In genomic region chr2:200851398-200852248, GRCh38 we compare ENCODE assay signal across 26 cellular contexts. TPM values are rescaled to one million over a fixed set of nuclear protein-coding genes. Genes with fewer than 3 reads are reported as not detected.
DNase-seq lines count a peak whose midpoint lies in the region; ATAC-seq, FAIRE-seq and TF ChIP-seq lines count a peak whose summit lies in the region.
"Had no signal": no experiment of that assay in that cellular context is flagged by ENCODE, and none has a peak within 500 bp of the region (broad histone marks: within the 10 kb centered on the region; RNA-seq: fewer than 3 reads in every experiment).

No MANE protein-coding gene starts in this region.

- no peaks in the 10 kb centered on the region for H3K9me3 ChIP-seq in A549
- H3K9me3 ChIP-seq in CD4-positive, CD25-positive, alpha-beta regulatory T cell (ENCODE audit: control insufficient read depth in 2 of 2, low read length in 2 of 2): no peaks in the 10 kb centered on the region
- H3K9me3 ChIP-seq: MG63, thoracic aorta, vagina had no signal

- TF ChIP-seq EP300 in A549 (IDR thresholded peaks at IDR 0.05): no peak

- H3K27me3 Mint-ChIP-seq in CD4-positive, CD25-positive, alpha-beta regulatory T cell: no peaks in the 10 kb centered on the region
- H3K27me3 Mint-ChIP-seq in WTC11 (ENCODE audit: low read depth): no peaks in the 10 kb centered on the region
- H3K27me3 Mint-ChIP-seq in memory B cell: no peaks in the 10 kb centered on the region
- H3K27me3 Mint-ChIP-seq: stimulated activated memory B cell treated with anti-CD40 and anti-IgM and Interleukin-4, amounts not matched to agents 10 μg/mL and 1 μg/mL and 100 μg/mL, for 72 hours had no signal

- no peak for TF ChIP-seq RAD21 in A549 (conservative IDR thresholded peaks at IDR 0.05 in 1 of 2, IDR thresholded peaks at IDR 0.05 in 1 of 2)

- POLR2A ChIA-PET in A549 (lab: Yijun Ruan, JAX) (no interaction called here), WTC11 (lab: Charles Lee) (interaction anchor here (1.1 kb wide), 1 partner anchor 18 kb away, joined by 3 read pairs; no protein-coding TSS in a partner anchor)

- no peak overlapping the region for H3K27ac ChIP-seq in A549
- H3K27ac ChIP-seq in CD4-positive, CD25-positive, alpha-beta regulatory T cell (ENCODE audit: insufficient read depth, low read length, poor library complexity, severe bottlenecking): no peak overlapping the region
- H3K27ac ChIP-seq: thoracic aorta, vagina had no signal

- H3K36me3 ChIP-seq in CD4-positive, CD25-positive, alpha-beta regulatory T cell (ENCODE audit: control insufficient read depth, insufficient read depth, low read length): peaks cover 61% of the 10 kb centered on the region

- H3K27ac Mint-ChIP-seq in CD4-positive, CD25-positive, alpha-beta regulatory T cell: peak overlapping the region in 2 of 3 donors; percentile 37 to 80
- peak overlapping the region; percentile 47 for H3K27ac Mint-ChIP-seq in WTC11
- peak overlapping the region; percentile 86 for H3K27ac Mint-ChIP-seq in memory B cell
- H3K27ac Mint-ChIP-seq: GM23338; stimulated activated memory B cell treated with anti-CD40 and anti-IgM and Interleukin-4, amounts not matched to agents 10 μg/mL and 1 μg/mL and 100 μg/mL, for 72 hours had no signal

- H3K9me3 Mint-ChIP-seq in CD4-positive, CD25-positive, alpha-beta regulatory T cell: no peaks in the 10 kb centered on the region
- H3K9me3 Mint-ChIP-seq in WTC11 (no peaks in the 10 kb centered on the region), memory B cell (no peaks in the 10 kb centered on the region)
- H3K9me3 Mint-ChIP-seq: GM23338; HFFc6; stimulated activated memory B cell treated with anti-CD40 and anti-IgM and Interleukin-4, amounts not matched to agents 10 μg/mL and 1 μg/mL and 100 μg/mL, for 72 hours had no signal

- peaks cover 4 to 33% (median 14%) of the 10 kb centered on the region in 4 donors for H3K4me1 Mint-ChIP-seq in CD4-positive, CD25-positive, alpha-beta regulatory T cell
- H3K4me1 Mint-ChIP-seq in WTC11: no peaks in the 10 kb centered on the region
- peaks cover 1% of the 10 kb centered on the region for H3K4me1 Mint-ChIP-seq in memory B cell
- H3K4me1 Mint-ChIP-seq: GM23338; stimulated activated memory B cell treated with anti-CD40 and anti-IgM and Interleukin-4, amounts not matched to agents 10 μg/mL and 1 μg/mL and 100 μg/mL, for 72 hours had no signal

- DNase-seq in A549 (ENCODE audit: low read depth in 1 of 2, low spot score in 1 of 2) (no peak), WTC11 (ENCODE audit: low spot score) (no peak), memory B cell (ENCODE audit: low spot score in 2 of 2) (no peak), AG20443 (ENCODE audit: low spot score) (no peak), SIG-M5 (lab: John Stamatoyannopoulos, UW) (no peak), NCI-H128 (lab: John Stamatoyannopoulos, UW; ENCODE audit: unreplicated experiment) (no peak)
- DNase-seq in CD4-positive, CD25-positive, alpha-beta regulatory T cell: no peak
- DNase-seq: activated CD4-positive, alpha-beta T cell treated with anti-CD3 and anti-CD28 coated beads for 1 hour; activated CD8-positive, alpha-beta memory T cell treated with anti-CD3 and anti-CD28 coated beads for 24 hours; activated gamma-delta T cell treated with Interleukin-2 at 50 U/mL for 16 hours; activated T-cell treated with anti-CD3 and anti-CD28 coated beads, Interleukin-2, amount 50 U/mL, for 1 hour; amygdala; cortex of kidney; DMS79; HFFc6; kidney glomerular epithelial cell; MG63; NCI-H1417 treated with DMSO at 0.1 percent for 48 hours; NCI-H510A; PC-3; SHP77 treated with DMSO at 0.1 percent for 48 hours had no signal

- TF ChIP-seq CTCF in A549 (IDR thresholded peaks at IDR 0.05) (no peak), WTC11 (IDR thresholded peaks at IDR 0.05) (no peak)

- ATAC-seq in A549 (no peak), WTC11 (no peak), memory B cell (ENCODE audit: low read depth) (peak; percentile 8)
- no peak for ATAC-seq in CD4-positive, CD25-positive, alpha-beta regulatory T cell (ENCODE audit: low read depth in 2 of 2)
- ATAC-seq: GM23338; PC-3; stimulated activated memory B cell treated with anti-CD40 and anti-IgM and Interleukin-4, amounts not matched to agents 10 μg/mL and 1 μg/mL and 100 μg/mL, for 72 hours had no signal

- CTCF ChIA-PET in A549 (lab: Yijun Ruan, JAX) (no interaction called here), WTC11 (lab: Charles Lee) (no interaction called here)

- H3K4me1 ChIP-seq in A549: no peaks in the 10 kb centered on the region
- peaks cover 5% of the 10 kb centered on the region for H3K4me1 ChIP-seq in CD4-positive, CD25-positive, alpha-beta regulatory T cell (ENCODE audit: control insufficient read depth, insufficient read depth, low read length, poor library complexity, severe bottlenecking)
- H3K4me1 ChIP-seq: vagina had no signal

- peak overlapping the region in 1 of 4 donors; percentile 72 for H3K4me3 Mint-ChIP-seq in CD4-positive, CD25-positive, alpha-beta regulatory T cell
- H3K4me3 Mint-ChIP-seq in WTC11 (no peak overlapping the region), memory B cell (no peak overlapping the region)
- H3K4me3 Mint-ChIP-seq: GM23338; HFFc6; stimulated activated memory B cell treated with anti-CD40 and anti-IgM and Interleukin-4, amounts not matched to agents 10 μg/mL and 1 μg/mL and 100 μg/mL, for 72 hours had no signal

- TF ChIP-seq POLR2A in A549 (IDR thresholded peaks at IDR 0.05; ENCODE audit: low read length): no peak

- whole genome bisulfite sequencing in A549 (ENCODE audit: missing lambda C conversion rate): 93% methylated on average over 6 of the region's 6 CpGs

- H3K36me3 Mint-ChIP-seq in CD4-positive, CD25-positive, alpha-beta regulatory T cell: peaks cover 39% of the 10 kb centered on the region
- H3K36me3 Mint-ChIP-seq in WTC11 (peaks cover 47% of the 10 kb centered on the region), memory B cell (peaks cover 21% of the 10 kb centered on the region)

- no peaks in the 10 kb centered on the region for H3K27me3 ChIP-seq in CD4-positive, CD25-positive, alpha-beta regulatory T cell (ENCODE audit: control insufficient read depth, insufficient read depth, low read length)
- H3K27me3 ChIP-seq: MG63, vagina had no signal

- FAIRE-seq in A549 (lab: Jason Lieb, UNC): no peak
- FAIRE-seq: bronchial epithelial cell had no signal

- H3K4me2 ChIP-seq in A549: no peak overlapping the region
- H3K4me2 ChIP-seq: GM23338 had no signal

- H3K4me3 ChIP-seq in A549: no peak overlapping the region
- no peak overlapping the region for H3K4me3 ChIP-seq in CD4-positive, CD25-positive, alpha-beta regulatory T cell (ENCODE audit: low read depth, low read length)
- H3K4me3 ChIP-seq: GM23338, MG63, thoracic aorta, vagina had no signal

TF ChIP-seq in A549, 52 proteins besides CTCF, POLR2A, EP300 and RAD21:
- TF ChIP-seq HOXA7 (CRISPR knock-in tag; IDR thresholded peaks at IDR 0.05) (peak; percentile 46; the same call in 1 of the 2 replicates), POLR2AphosphoS2 (conservative IDR thresholded peaks at IDR 0.05; ENCODE audit: low read length) (peak; percentile 78; the same call in 1 of the 2 replicates), RNF2 (IDR thresholded peaks at IDR 0.05; ENCODE audit: borderline replicate concordance, low read depth) (no peak)
TF ChIP-seq in A549: peak in this region for 2.

RNA-seq across cellular contexts. Expression of gene CLK1, which starts 12.8 kb away (rescaled TPM):
- polyA plus RNA-seq in A549 (2011; rRNA removed) (85.4 and 88.3 TPM in 2 replicates), A549 (2017; fragmentation: RNase III; extraction: RNeasy Plus Mini Kit Qiagen cat#74134 plus additional on column Dnase treatment) (35.5 to 39.8 TPM (median 36.5 TPM) in 3 replicates)
- polyA plus RNA-seq in A549 (2012; cell fraction: cytosol; rRNA removed): 14.6 and 15.5 TPM in 2 replicates
- polyA plus RNA-seq in A549 (2012; cell fraction: nucleus; rRNA removed): 26.7 and 60.2 TPM in 2 replicates
- polyA minus RNA-seq in A549 (2011; rRNA and poly(A)+ RNA removed): 30.6 and 39.8 TPM in 2 replicates
- 1,274 TPM for total RNA-seq in CD4-positive, CD25-positive, alpha-beta regulatory T cell
- 10 to 100 TPM; 36.5 to 54.5 (median 42.3) TPM for polyA plus RNA-seq in CD4-positive, CD25-positive, alpha-beta regulatory T cell
- total RNA-seq in WTC11 (2021): 25.5 to 29.5 TPM (median 25.7 TPM) in 3 replicates

RNA-seq across cellular contexts. Expression of gene PPIL3, which starts 37.3 kb away (rescaled TPM):
- 62.6 and 75.6 TPM in 2 replicates for polyA plus RNA-seq in A549 (2011; rRNA removed)
- 18.4 and 23.3 TPM in 2 replicates for polyA plus RNA-seq in A549 (2012; cell fraction: cytosol; rRNA removed)
- 8.2 and 13.7 TPM in 2 replicates for polyA plus RNA-seq in A549 (2012; cell fraction: nucleus; rRNA removed)
- polyA plus RNA-seq in A549 (2017; fragmentation: RNase III; extraction: RNeasy Plus Mini Kit Qiagen cat#74134 plus additional on column Dnase treatment): 27.5 to 30.3 TPM (median 29.0 TPM) in 3 replicates
- polyA minus RNA-seq in A549 (2011; rRNA and poly(A)+ RNA removed): 10.4 and 11.4 TPM in 2 replicates
- 29.1 TPM for total RNA-seq in CD4-positive, CD25-positive, alpha-beta regulatory T cell
- polyA plus RNA-seq in CD4-positive, CD25-positive, alpha-beta regulatory T cell: 10 to 100 TPM; 15.3 to 45.4 (median 34.6) TPM
- total RNA-seq in WTC11 (2021): 39.3 to 51.8 TPM (median 49.9 TPM) in 3 replicates

RNA-seq across cellular contexts. Expression of gene NIF3L1, which starts 37.5 kb away (rescaled TPM):
- polyA plus RNA-seq in A549 (2011; rRNA removed) (103 and 127 TPM in 2 replicates), A549 (2017; fragmentation: RNase III; extraction: RNeasy Plus Mini Kit Qiagen cat#74134 plus additional on column Dnase treatment) (47.0 to 49.5 TPM (median 47.3 TPM) in 3 replicates)
- polyA plus RNA-seq in A549 (2012; cell fraction: cytosol; rRNA removed): 72.7 and 77.0 TPM in 2 replicates
- 53.4 and 93.1 TPM in 2 replicates for polyA plus RNA-seq in A549 (2012; cell fraction: nucleus; rRNA removed)
- polyA minus RNA-seq in A549 (2011; rRNA and poly(A)+ RNA removed): 65.9 and 77.4 TPM in 2 replicates
- 9.9 TPM for total RNA-seq in CD4-positive, CD25-positive, alpha-beta regulatory T cell
- polyA plus RNA-seq in CD4-positive, CD25-positive, alpha-beta regulatory T cell: 10 to 100 TPM; 22.6 to 30.0 (median 24.3) TPM
- total RNA-seq in WTC11 (2021): 49.1 to 51.2 TPM (median 50.6 TPM) in 3 replicates

RNA-seq across cellular contexts. Expression of gene BZW1, which starts 39.9 kb away (rescaled TPM):
- 439 and 494 TPM in 2 replicates for polyA plus RNA-seq in A549 (2011; rRNA removed)
- polyA plus RNA-seq in A549 (2012; cell fraction: cytosol; rRNA removed): 110 and 135 TPM in 2 replicates
- 52.0 and 65.2 TPM in 2 replicates for polyA plus RNA-seq in A549 (2012; cell fraction: nucleus; rRNA removed)
- polyA plus RNA-seq in A549 (2017; fragmentation: RNase III; extraction: RNeasy Plus Mini Kit Qiagen cat#74134 plus additional on column Dnase treatment): 401 to 422 TPM (median 419 TPM) in 3 replicates
- 440 and 450 TPM in 2 replicates for polyA minus RNA-seq in A549 (2011; rRNA and poly(A)+ RNA removed)
- total RNA-seq in CD4-positive, CD25-positive, alpha-beta regulatory T cell: 261 TPM
- 100 to 1,000 TPM; 181 to 253 (median 221) TPM for polyA plus RNA-seq in CD4-positive, CD25-positive, alpha-beta regulatory T cell
- 191 to 255 TPM (median 208 TPM) in 3 replicates for total RNA-seq in WTC11 (2021)

Comparison
In these comparisons a context has a peak if more than half of its experiments do, and no peak if none do; other contexts are left out.
1. RNA of gene CLK1, which starts 12.8 kb away (total RNA-seq): 1,274 TPM in CD4-positive, CD25-positive, alpha-beta regulatory T cell (single experiment); 25.5 to 29.5 TPM in WTC11; every median in the first group is over 10 times any median in the second.
2. Peak in every context shown above with its lines, with median percentiles within 50 percentile points of each other: H3K27ac Mint-ChIP-seq.